Comparison of ENCODE assay signal across 7 cellular contexts in genomic region chr18:48975221-48975816, GRCh38. TPM values are rescaled to one million over a fixed set of nuclear protein-coding genes. Genes with fewer than 3 reads are reported as not detected.
DNase-seq lines count a peak whose midpoint lies in the region; ATAC-seq and TF ChIP-seq lines count a peak whose summit lies in the region.

No MANE protein-coding gene starts in this region.

- peaks cover 39% of the 10 kb centered on the region for H3K4me1 ChIP-seq in HUES6 (ENCODE audit: control insufficient read depth, insufficient read depth, low read length)

- ATAC-seq in GM19467 (IDR thresholded peaks at IDR 0.05; ENCODE audit: unreplicated experiment), result peak; percentile 13

- H3K4me3 Mint-ChIP-seq in mesothelial cell of epicardium, result peak overlapping the region; percentile 82

- H3K27me3 Mint-ChIP-seq in mesothelial cell of epicardium (ENCODE audit: low read depth), result no peaks in the 10 kb centered on the region

- DNase-seq in cerebellar cortex (ENCODE audit: low spot score) (peak; percentile 33), mesothelial cell of epicardium (ENCODE audit: low spot score in 2 of 2, unreplicated experiment in 2 of 2) (no peak), SKM-1 treated with dmso at 0.1 percent for 144 hours (lab: John Stamatoyannopoulos, UW; ENCODE audit: unreplicated experiment) (no peak), COLO829 (ENCODE audit: low spot score) (no peak), NCI-H1694 (lab: John Stamatoyannopoulos, UW) (no peak)

- H3K27ac Mint-ChIP-seq in mesothelial cell of epicardium, result peak overlapping the region; percentile 92

- H3K36me3 ChIP-seq in HUES6 (ENCODE audit: control insufficient read depth, insufficient read depth, low read length), result no peaks in the 10 kb centered on the region

- peaks cover 18% of the 10 kb centered on the region; the same call in 1 of the 2 replicates for H3K27me3 ChIP-seq in HUES6 (ENCODE audit: control insufficient read depth, insufficient read depth, low read length)

- H3K9ac ChIP-seq in HUES6 (ENCODE audit: low read length), result peak overlapping the region; percentile 90

- no peaks in the 10 kb centered on the region for H3K9me3 ChIP-seq in HUES6 (ENCODE audit: control insufficient read depth, insufficient read depth, low read depth, low read length)

- H3K36me3 Mint-ChIP-seq in mesothelial cell of epicardium, result no peaks in the 10 kb centered on the region

- peak overlapping the region; percentile 76 for H3K4me3 ChIP-seq in HUES6 (ENCODE audit: low read depth, low read length)

- no peak for TF ChIP-seq CTCF in mesothelial cell of epicardium (IDR thresholded peaks at IDR 0.05; ENCODE audit: unreplicated experiment)

- H3K4me1 Mint-ChIP-seq in mesothelial cell of epicardium, result peaks cover 42% of the 10 kb centered on the region

- peak overlapping the region; percentile 98; the same call in 1 of the 2 replicates for H3K27ac ChIP-seq in HUES6 (ENCODE audit: low read depth, low read length)

- H3K9me3 Mint-ChIP-seq in mesothelial cell of epicardium, result no peaks in the 10 kb centered on the region

RNA-seq across cellular contexts. Expression of gene SMAD7, which starts 24.6 kb away (rescaled TPM):
- total RNA-seq in mesothelial cell of epicardium, result 75.5 to 77.6 TPM (median 76.8 TPM) in 3 replicates
